14 cellular contexts compared by ENCODE assay signal in the genomic region with DNA sequence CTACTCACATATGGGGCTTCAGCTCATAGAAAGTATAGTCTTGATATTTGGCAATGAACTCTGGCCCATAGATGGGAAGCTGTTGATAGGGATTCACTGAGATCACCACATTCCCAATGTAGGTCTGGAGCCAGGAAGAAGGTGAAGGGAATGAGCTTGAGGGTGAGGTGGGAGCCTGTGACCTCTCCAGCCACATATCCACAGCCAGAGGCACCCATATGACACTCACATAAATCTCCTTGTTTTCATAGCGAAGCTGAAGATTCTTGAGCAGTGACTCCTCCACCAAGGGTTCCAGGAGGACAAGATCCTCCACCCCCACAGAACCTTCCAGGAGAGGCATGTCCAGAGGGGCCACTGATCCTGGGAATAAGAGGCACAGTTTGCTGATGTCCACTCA. TPM values are rescaled to one million over a fixed set of nuclear protein-coding genes. Genes with fewer than 3 reads are reported as not detected.
DNase-seq lines count a peak whose midpoint lies in the region; TF ChIP-seq lines count a peak whose summit lies in the region.
"Had no signal": no experiment of that assay in that cellular context is flagged by ENCODE, and none has a peak within 500 bp of the region (broad histone marks: within the 10 kb centered on the region; RNA-seq: fewer than 3 reads in every experiment).

No MANE protein-coding gene starts in this region.

- no peak for DNase-seq in CD14-positive monocyte (ENCODE audit: low spot score)
- peak; percentile 29 for DNase-seq in GM03348 (ENCODE audit: low spot score)
- DNase-seq in dorsolateral prefrontal cortex = no peak
- DNase-seq in ureter (ENCODE audit: low spot score) = no peak
- DNase-seq in KG1 (lab: John Stamatoyannopoulos, UW) = no peak
- DNase-seq: COR-L47, MM.1S, NCI-H2107, NCI-H82 had no signal

- peak overlapping the region; percentile 89 to 98 (median 94) for H3K27ac Mint-ChIP-seq in CD14-positive monocyte
- peak overlapping the region; percentile 43 for H3K27ac Mint-ChIP-seq in activated naive CD8-positive, alpha-beta T cell

- H3K9ac ChIP-seq in mucosa of stomach (ENCODE audit: low read length) = peak overlapping the region; percentile 66

- H3K9me3 Mint-ChIP-seq in CD14-positive monocyte = no peaks in the 10 kb centered on the region
- H3K9me3 Mint-ChIP-seq in activated naive CD8-positive, alpha-beta T cell (ENCODE audit: low read depth) = no peaks in the 10 kb centered on the region
- H3K9me3 Mint-ChIP-seq: neural crest cell had no signal

- peak overlapping the region in 3 of 59 donors; percentile 4 to 46 (median 37) for H3K27ac ChIP-seq in dorsolateral prefrontal cortex
- H3K27ac ChIP-seq: esophagus muscularis mucosa had no signal

- peaks cover 3 to 9% (median 7%) of the 10 kb centered on the region in 3 donors for H3K27me3 Mint-ChIP-seq in CD14-positive monocyte (ENCODE audit: low read depth in 3 of 3)
- no peaks in the 10 kb centered on the region for H3K27me3 Mint-ChIP-seq in activated naive CD8-positive, alpha-beta T cell

- H3K27me3 ChIP-seq in mucosa of stomach (ENCODE audit: control insufficient read depth, insufficient read depth, low read length) (no peaks in the 10 kb centered on the region), dorsolateral prefrontal cortex (peaks cover 0 to 3% (median 0%) of the 10 kb centered on the region in 45 donors)
- H3K27me3 ChIP-seq: esophagus muscularis mucosa had no signal

- peak overlapping the region in 1 of 2 donors; percentile 85 for H3K4me3 Mint-ChIP-seq in CD14-positive monocyte
- no peak overlapping the region for H3K4me3 Mint-ChIP-seq in activated naive CD8-positive, alpha-beta T cell
- H3K4me3 Mint-ChIP-seq: neural crest cell had no signal

- no peaks in the 10 kb centered on the region for H3K36me3 Mint-ChIP-seq in CD14-positive monocyte
- no peaks in the 10 kb centered on the region for H3K36me3 Mint-ChIP-seq in activated naive CD8-positive, alpha-beta T cell

- H3K4me1 ChIP-seq in mucosa of stomach (ENCODE audit: control insufficient read depth, insufficient read depth, low read length) = peaks cover 40% of the 10 kb centered on the region
- H3K4me1 ChIP-seq: esophagus muscularis mucosa had no signal

- no peak overlapping the region for H3K4me3 ChIP-seq in mucosa of stomach (ENCODE audit: low read length)
- no peak overlapping the region for H3K4me3 ChIP-seq in dorsolateral prefrontal cortex
- H3K4me3 ChIP-seq: esophagus muscularis mucosa had no signal

- intact Hi-C loops in CD14-positive monocyte (cut with micrococcal nuclease) = no loop called here
- intact Hi-C loops in dorsolateral prefrontal cortex (cut with DNase I) = no loop called here

- H3K9me3 ChIP-seq in mucosa of stomach (ENCODE audit: control insufficient read depth, low read length) = no peaks in the 10 kb centered on the region
- H3K9me3 ChIP-seq: esophagus muscularis mucosa had no signal

- no peaks in the 10 kb centered on the region for H3K36me3 ChIP-seq in mucosa of stomach (ENCODE audit: control insufficient read depth, insufficient read depth, low read length)
- H3K36me3 ChIP-seq: esophagus muscularis mucosa had no signal

- TF ChIP-seq CTCF in CD14-positive monocyte (IDR thresholded peaks at IDR 0.05) = no peak
- no peak for TF ChIP-seq CTCF in dorsolateral prefrontal cortex (IDR thresholded peaks at IDR 0.05 in 54 of 56, conservative IDR thresholded peaks at IDR 0.05 in 2 of 56; ENCODE audit: low read depth in 1 of 56, partially characterized antibody in 56 of 56)

- peaks cover 60% of the 10 kb centered on the region for H3K4me1 Mint-ChIP-seq in CD14-positive monocyte
- peaks cover 29% of the 10 kb centered on the region for H3K4me1 Mint-ChIP-seq in activated naive CD8-positive, alpha-beta T cell (ENCODE audit: low read depth)
- H3K4me1 Mint-ChIP-seq: neural crest cell had no signal

RNA-seq across cellular contexts. Expression of gene MYO1A, which starts 1.9 kb away (rescaled TPM):
- 1 to 10 TPM in 1 of 2 donors, under 1 TPM in 1; 0.22 to 1.3 TPM for polyA plus RNA-seq in CD14-positive monocyte
- total RNA-seq in dorsolateral prefrontal cortex (1 to 10 TPM in 42 of 120 experiments, under 1 TPM in 65, not detected in 13; 0.13 to 3.6 (median 0.84) TPM), ureter (0.23 TPM)

RNA-seq across cellular contexts. Expression of gene NEMP1, which starts 30.6 kb away (rescaled TPM):
- polyA plus RNA-seq in CD14-positive monocyte = 1 to 10 TPM; 1.9 to 2.2 TPM
- total RNA-seq in dorsolateral prefrontal cortex (10 to 100 TPM in 52 of 120 experiments, 1 to 10 TPM in 68; 5.4 to 18.4 (median 9.6) TPM), ureter (12.5 TPM)

RNA-seq across cellular contexts. Expression of gene TAC3, which starts 31.7 kb away (rescaled TPM):
- polyA plus RNA-seq in CD14-positive monocyte = not detected
- total RNA-seq in dorsolateral prefrontal cortex (10 to 100 TPM in 36 of 120 experiments, 1 to 10 TPM in 84; 1.8 to 17.8 (median 8.3) TPM), ureter (not detected)
- total RNA-seq: esophagus muscularis mucosa, sciatic nerve had no signal

RNA-seq across cellular contexts. Expression of gene NAB2, which starts 40.9 kb away (rescaled TPM):
- polyA plus RNA-seq in CD14-positive monocyte = 1 to 10 TPM in 1 of 2 donors, under 1 TPM in 1; 1.00 to 2.7 TPM
- total RNA-seq in dorsolateral prefrontal cortex (10 to 100 TPM; 15.3 to 64.0 (median 32.6) TPM), ureter (16.2 TPM)

RNA-seq across cellular contexts. Expression of gene ZBTB39, which starts 41.6 kb away (rescaled TPM):
- polyA plus RNA-seq in CD14-positive monocyte = 1 to 10 TPM in 1 of 2 donors, under 1 TPM in 1; 0.65 to 1.2 TPM
- 10 to 100 TPM in 1 of 120 experiments, 1 to 10 TPM in 119; 4.7 to 10.1 (median 7.0) TPM for total RNA-seq in dorsolateral prefrontal cortex
- total RNA-seq in ureter = 7.5 TPM
